27 cellular contexts compared by ENCODE assay signal in genomic region chr16:67948015-67948414, GRCh38. TPM values are rescaled to one million over a fixed set of nuclear protein-coding genes. Genes with fewer than 3 reads are reported as not detected.
DNase-seq lines count a peak whose midpoint lies in the region; ATAC-seq and TF ChIP-seq lines count a peak whose summit lies in the region.
"Had no signal": no experiment of that assay in that cellular context is flagged by ENCODE, and none has a peak within 500 bp of the region (broad histone marks: within the 10 kb centered on the region; RNA-seq: fewer than 3 reads in every experiment).

No MANE protein-coding gene starts in this region.

- no peak overlapping the region for H3K9ac ChIP-seq in H9 (ENCODE audit: extremely low read depth, insufficient read length, low read length)

- H3K9me3 Mint-ChIP-seq in stimulated activated naive B cell treated with anti-CD40 and anti-IgM and Interleukin-4, amounts not matched to agents 10 μg/mL and 1 μg/mL and 100 μg/mL, for 72 hours: no peaks in the 10 kb centered on the region
- H3K9me3 Mint-ChIP-seq in H9: no peaks in the 10 kb centered on the region
- H3K9me3 Mint-ChIP-seq: natural killer cell treated with Interleukin-12 subunit alpha and Interleukin-12 subunit beta and Interleukin-15 and Interleukin-18, amount 100 ng/mL, for 72 hours had no signal

- H3K4me2 ChIP-seq in H9 (ENCODE audit: insufficient read depth, insufficient read length, low read length): no peak overlapping the region

- H3K4me1 Mint-ChIP-seq in stimulated activated naive B cell treated with anti-CD40 and anti-IgM and Interleukin-4, amounts not matched to agents 10 μg/mL and 1 μg/mL and 100 μg/mL, for 72 hours: peaks cover 0 to 9% of the 10 kb centered on the region in 2 donors
- peaks cover 0 to 10% of the 10 kb centered on the region in 2 experiments; a peak in 1 of 4 replicates for H3K4me1 Mint-ChIP-seq in H9

- WGBS in H9 (ENCODE audit: extremely low coverage, insufficient read length, low lambda C conversion rate): no CpG with 5 or more reads among the region's 15 CpGs

- H3K4me1 ChIP-seq in left ventricle myocardium inferior: peaks cover 72% of the 10 kb centered on the region
- H3K4me1 ChIP-seq in H9 (ENCODE audit: insufficient read depth, low read length): no peaks in the 10 kb centered on the region

- H2BK5ac ChIP-seq in H9 (ENCODE audit: insufficient read length, low read length): no peak overlapping the region

- no peaks in the 10 kb centered on the region for H4K20me1 ChIP-seq in H9 (ENCODE audit: control insufficient read depth, insufficient read depth, insufficient read length)

- no peaks in the 10 kb centered on the region for H3K79me1 ChIP-seq in H9 (ENCODE audit: insufficient read depth, low read depth, low read length, poor library complexity, severe bottlenecking)

- TF ChIP-seq CTCF in left ventricle myocardium inferior (IDR thresholded peaks at IDR 0.05; ENCODE audit: borderline replicate concordance) (no peak), epithelial cell of esophagus (IDR thresholded peaks at IDR 0.05; ENCODE audit: insufficient read depth, low read depth, low read length, missing control alignments) (no peak), H9 (conservative IDR thresholded peaks at IDR 0.05) (no peak)

- H3K56ac ChIP-seq in H9 (ENCODE audit: insufficient read length, low read depth, low read length): no peak overlapping the region

- H3K4me3 ChIP-seq in left ventricle myocardium inferior (no peak overlapping the region), epithelial cell of esophagus (ENCODE audit: low read length) (no peak overlapping the region)
- H3K4me3 ChIP-seq: gastrocnemius medialis, Peyer's patch, skin epidermis had no signal

- peaks cover 92% of the 10 kb centered on the region for H3K36me3 ChIP-seq in left ventricle myocardium inferior

- H3K4ac ChIP-seq in H9 (ENCODE audit: low read depth, low read length): no peak overlapping the region

- no peak overlapping the region for H4K5ac ChIP-seq in H9 (ENCODE audit: insufficient read length, low read depth, low read length)

- peak overlapping the region; percentile 75 for H3K27ac Mint-ChIP-seq in stimulated activated naive B cell treated with anti-CD40 and anti-IgM and Interleukin-4, amounts not matched to agents 10 μg/mL and 1 μg/mL and 100 μg/mL, for 72 hours
- peak overlapping the region in 1 of 3 experiments; percentile 27; a peak in 1 of 7 replicates for H3K27ac Mint-ChIP-seq in H9
- H3K27ac Mint-ChIP-seq: activated CD8-positive, alpha-beta T cell treated with anti-CD3 and anti-CD28 coated beads, Interleukin-2, amount 10 ng/mL, durations not matched to agents 7 days and 5 days had no signal

- H4K8ac ChIP-seq in H9 (replicated peaks; ENCODE audit: insufficient read length, low read depth, low read length): no peak overlapping the region

- no peak overlapping the region for H2BK20ac ChIP-seq in H9 (ENCODE audit: low read depth, low read length, poor library complexity, severe bottlenecking)

- no peak overlapping the region for H2BK12ac ChIP-seq in H9 (ENCODE audit: insufficient read length, low read depth, low read length)

- no peak overlapping the region for H4K91ac ChIP-seq in H9 (ENCODE audit: insufficient read length, low read depth, low read length)

- no peaks in the 10 kb centered on the region for H3K23me2 ChIP-seq in H9 (ENCODE audit: insufficient read length, low read depth, low read length, poor library complexity, severe bottlenecking)

- peaks cover 42 to 43% of the 10 kb centered on the region in 2 donors for H3K36me3 Mint-ChIP-seq in stimulated activated naive B cell treated with anti-CD40 and anti-IgM and Interleukin-4, amounts not matched to agents 10 μg/mL and 1 μg/mL and 100 μg/mL, for 72 hours
- peaks cover 17 to 68% (median 44%) of the 10 kb centered on the region in 3 experiments; a peak in 6 of 7 replicates for H3K36me3 Mint-ChIP-seq in H9 (ENCODE audit: insufficient read depth in 1 of 3, low read depth in 3 of 3)
- H3K36me3 Mint-ChIP-seq: natural killer cell treated with Interleukin-12 subunit alpha and Interleukin-12 subunit beta and Interleukin-15 and Interleukin-18, amount 100 ng/mL, for 72 hours had no signal

- H3K18ac ChIP-seq in H9 (ENCODE audit: insufficient read length, low read depth, low read length): no peak overlapping the region

- H2AFZ ChIP-seq in H9 (ENCODE audit: low read length): no peak overlapping the region

- intact Hi-C loops in left ventricle myocardium inferior (cut with micrococcal nuclease) (no loop called here), left ventricle myocardium superior (cut with micrococcal nuclease) (no loop called here)

- peak; percentile 10 for DNase-seq in SIG-M5 treated with dmso at 0.1 percent for 504 hours (lab: John Stamatoyannopoulos, UW; ENCODE audit: unreplicated experiment)
- DNase-seq in SIG-M5 (lab: John Stamatoyannopoulos, UW): no peak
- DNase-seq in left ventricle myocardium inferior: no peak
- DNase-seq in left ventricle myocardium superior: no peak
- peak; percentile 35 for DNase-seq in epithelial cell of esophagus (ENCODE audit: low read depth)
- DNase-seq in stimulated activated naive B cell treated with anti-CD40 and anti-IgM and Interleukin-4, amounts not matched to agents 10 μg/mL and 1 μg/mL and 100 μg/mL, for 72 hours: no peak
- DNase-seq in H9: no peak
- DNase-seq in DMS53 (lab: John Stamatoyannopoulos, UW): no peak
- DNase-seq: activated CD4-positive, CD25-positive, alpha-beta regulatory T cell treated with anti-CD3 and anti-CD28 coated beads, Interleukin-2, amount 50 U/mL, for 72 hours; activated CD8-positive, alpha-beta T cell treated with anti-CD3 and anti-CD28 coated beads, Interleukin-2, amount 10 ng/mL, durations not matched to agents 7 days and 5 days; activated effector memory CD4-positive, alpha-beta T cell treated with Interleukin-2 at 50 U/mL for 16 hours; activated T-cell treated with anti-CD3 and anti-CD28 coated beads for 4 hours; gastrocnemius medialis; NCI-H1092; NCI-H1694; NCI-H446; NCI-H774; Peyer's patch; stimulated activated naive CD4-positive, alpha-beta T cell treated with Interleukin-2 at 50 U/mL for 16 hours had no signal

- H2BK15ac ChIP-seq in H9 (ENCODE audit: low read depth, low read length): no peak overlapping the region

- H3K27ac ChIP-seq in left ventricle myocardium inferior (replicated peaks) (peak overlapping the region; percentile 80), H9 (ENCODE audit: insufficient read length, low read depth, low read length) (no peak overlapping the region)
- H3K27ac ChIP-seq: C4-2B, gastrocnemius medialis, Peyer's patch had no signal

- H2BK120ac ChIP-seq in H9 (ENCODE audit: low read depth, low read length, poor library complexity, severe bottlenecking): no peak overlapping the region

- peak overlapping the region in 1 of 2 donors; percentile 8 for H3K4me3 Mint-ChIP-seq in stimulated activated naive B cell treated with anti-CD40 and anti-IgM and Interleukin-4, amounts not matched to agents 10 μg/mL and 1 μg/mL and 100 μg/mL, for 72 hours
- no peak overlapping the region; a peak in 1 of 5 replicates for H3K4me3 Mint-ChIP-seq in H9
- H3K4me3 Mint-ChIP-seq: activated CD8-positive, alpha-beta T cell treated with anti-CD3 and anti-CD28 coated beads, Interleukin-2, amount 10 ng/mL, durations not matched to agents 7 days and 5 days; natural killer cell treated with Interleukin-12 subunit alpha and Interleukin-12 subunit beta and Interleukin-15 and Interleukin-18, amount 100 ng/mL, for 72 hours had no signal

- H3K79me2 ChIP-seq in H9 (ENCODE audit: insufficient read depth, low read length): no peaks in the 10 kb centered on the region

- no peak overlapping the region for H2AK5ac ChIP-seq in H9 (ENCODE audit: insufficient read length, low read length)

- no peaks in the 10 kb centered on the region for H3K27me3 Mint-ChIP-seq in stimulated activated naive B cell treated with anti-CD40 and anti-IgM and Interleukin-4, amounts not matched to agents 10 μg/mL and 1 μg/mL and 100 μg/mL, for 72 hours
- no peaks in the 10 kb centered on the region for H3K27me3 Mint-ChIP-seq in H9 (ENCODE audit: low read depth)
- H3K27me3 Mint-ChIP-seq: natural killer cell treated with Interleukin-12 subunit alpha and Interleukin-12 subunit beta and Interleukin-15 and Interleukin-18, amount 100 ng/mL, for 72 hours had no signal

- no peak overlapping the region for H3K23ac ChIP-seq in H9 (ENCODE audit: insufficient read length, low read depth, low read length)

- no peak overlapping the region for H3T11ph ChIP-seq in H9 (ENCODE audit: low read length)

- ATAC-seq in left ventricle myocardium superior: no peak
- no peak for ATAC-seq in stimulated activated naive B cell treated with anti-CD40 and anti-IgM and Interleukin-4, amounts not matched to agents 10 μg/mL and 1 μg/mL and 100 μg/mL, for 72 hours (replicated peaks)
- ATAC-seq: activated CD8-positive, alpha-beta T cell treated with anti-CD3 and anti-CD28 coated beads, Interleukin-2, amount 10 ng/mL, durations not matched to agents 7 days and 5 days; gastrocnemius medialis; natural killer cell treated with Interleukin-12 subunit alpha and Interleukin-12 subunit beta and Interleukin-15 and Interleukin-18, amount 100 ng/mL, for 72 hours had no signal

- no peaks in the 10 kb centered on the region for H3K9me3 ChIP-seq in left ventricle myocardium inferior (replicated peaks)
- H3K9me3 ChIP-seq in H9 (ENCODE audit: control insufficient read depth, low read depth, low read length): no peaks in the 10 kb centered on the region
- H3K9me3 ChIP-seq: gastrocnemius medialis, Peyer's patch had no signal

- no peak overlapping the region for H3K14ac ChIP-seq in H9 (ENCODE audit: insufficient read depth, low read length)

- H3K27me3 ChIP-seq in left ventricle myocardium inferior (ENCODE audit: low read depth) (no peaks in the 10 kb centered on the region), H9 (ENCODE audit: insufficient read depth, low read length) (no peaks in the 10 kb centered on the region)
- H3K27me3 ChIP-seq: gastrocnemius medialis, Peyer's patch had no signal

RNA-seq across cellular contexts. Expression of gene LCAT, which starts 4.1 kb away (rescaled TPM):
- total RNA-seq in left ventricle myocardium inferior (23.2 TPM), left ventricle myocardium superior (21.9 TPM), H9 (2021) (17.7 and 17.8 TPM in 2 replicates)

RNA-seq across cellular contexts. Expression of gene PSMB10, which starts 11.4 kb away (rescaled TPM):
- total RNA-seq in left ventricle myocardium inferior (55.8 TPM), left ventricle myocardium superior (54.1 TPM), H9 (2021) (24.5 and 25.7 TPM in 2 replicates)

RNA-seq across cellular contexts. Expression of gene CTRL, which starts 16.4 kb away (rescaled TPM):
- 0.71 TPM for total RNA-seq in left ventricle myocardium inferior
- 0.37 TPM for total RNA-seq in left ventricle myocardium superior
- 2.7 and 3.3 TPM in 2 replicates for total RNA-seq in H9 (2021)

RNA-seq across cellular contexts. Expression of gene SLC12A4, which starts 20.4 kb away (rescaled TPM):
- total RNA-seq in left ventricle myocardium inferior: 79.2 TPM
- total RNA-seq in left ventricle myocardium superior: 95.5 TPM
- 46.7 and 51.1 TPM in 2 replicates for total RNA-seq in H9 (2021)

RNA-seq across cellular contexts. Expression of gene DPEP3, which starts 32.3 kb away (rescaled TPM):
- total RNA-seq in left ventricle myocardium inferior: not detected
- not detected for total RNA-seq in left ventricle myocardium superior
- total RNA-seq in H9 (2021): 0.59 and 0.68 TPM in 2 replicates
- total RNA-seq: activated CD8-positive, alpha-beta T cell treated with anti-CD3 and anti-CD28 coated beads, Interleukin-2, amount 10 ng/mL, durations not matched to agents 7 days and 5 days; dermis microvascular lymphatic vessel endothelial cell; gastrocnemius medialis; mucosa of gallbladder; natural killer cell treated with Interleukin-12 subunit alpha and Interleukin-12 subunit beta and Interleukin-15 and Interleukin-18, amount 100 ng/mL, for 72 hours; osteoblast; Peyer's patch; SK-MEL-5; ureter had no signal

Comparison
In these comparisons a context has a peak if more than half of its experiments do, and no peak if none do; other contexts are left out.
1. DNase-seq: peak in SIG-M5 treated with dmso at 0.1 percent for 504 hours (single experiment) and epithelial cell of esophagus (single experiment); none in SIG-M5 (single experiment), left ventricle myocardium inferior (single experiment), left ventricle myocardium superior (single experiment), stimulated activated naive B cell treated with anti-CD40 and anti-IgM and Interleukin-4, amounts not matched to agents 10 μg/mL and 1 μg/mL and 100 μg/mL, for 72 hours (single experiment), H9 (single experiment) and DMS53 (single experiment).